33 cellular contexts compared by ENCODE assay signal in the genomic region with DNA sequence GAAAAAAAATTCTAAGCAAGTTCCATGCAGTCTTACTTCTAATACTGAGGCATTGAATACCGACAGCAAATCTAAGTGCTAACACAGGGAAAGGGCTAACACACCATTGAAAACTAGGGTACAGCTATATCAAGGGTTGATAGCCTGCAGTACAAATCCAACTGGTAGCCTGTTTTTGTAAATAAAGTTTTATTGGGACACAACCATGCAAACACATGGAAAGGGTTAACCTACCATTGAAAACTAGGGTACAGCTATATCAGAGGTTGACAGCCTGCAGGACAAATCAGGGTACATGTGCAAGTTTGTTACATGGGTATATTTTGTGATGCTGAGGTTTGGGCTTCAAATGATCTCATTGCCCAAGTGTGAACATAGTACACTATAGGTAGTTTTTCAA.
"Had no signal": no experiment of that assay in that cellular context is flagged by ENCODE, and none has a peak within 500 bp of the region (broad histone marks: within the 10 kb centered on the region; RNA-seq: fewer than 3 reads in every experiment).

No MANE protein-coding gene starts in this region.

- DNase-seq: activated effector memory CD4-positive, alpha-beta T cell treated with anti-CD3 and anti-CD28 coated beads, Interleukin-2, amount 50 U/mL, for 16 hours; activated effector memory CD4-positive, alpha-beta T cell treated with Interleukin-2 at 50 U/mL for 16 hours; activated gamma-delta T cell; activated gamma-delta T cell treated with Interleukin-2 at 50 U/mL for 16 hours; activated naive CD4-positive, alpha-beta T cell; activated naive CD4-positive, alpha-beta T cell treated with anti-CD3 and anti-CD28 coated beads for 36 hours; activated naive CD4-positive, alpha-beta T cell treated with anti-CD3 and anti-CD28 coated beads, Interleukin-2, amount 10 ng/mL, durations not matched to agents 7 days and 5 days; activated naive CD4-positive, alpha-beta T cell treated with anti-CD3 and anti-CD28 coated beads, Interleukin-2, amount 50 U/mL, for 16 hours; activated naive CD4-positive, alpha-beta T cell treated with Interleukin-2 at 50 U/mL for 16 hours; activated naive CD8-positive, alpha-beta T cell treated with anti-CD3 and anti-CD28 coated beads for 36 hours; activated naive CD8-positive, alpha-beta T cell treated with anti-CD3 and anti-CD28 coated beads, Interleukin-2, amount 10 ng/mL, durations not matched to agents 7 days and 5 days; activated naive CD8-positive, alpha-beta T cell treated with anti-CD3 and anti-CD28 coated beads, Interleukin-2, amount 50 U/mL, for 24 hours; activated T-cell treated with anti-CD3 and anti-CD28 coated beads, Interleukin-2, amount 50 U/mL, for 1 hour; activated T-cell treated with anti-CD3 and anti-CD28 coated beads, Interleukin-2, amount 50 U/mL, for 24 hours; activated T-cell treated with anti-CD3 and anti-CD28 coated beads, Interleukin-2, amount 50 U/mL, for 4 hours; activated T-cell treated with anti-CD3 and anti-CD28 coated beads, Interleukin-2, amount 50 U/mL, for 72 hours; adrenal gland; amniotic stem cell; amygdala; anterior cingulate cortex; aorta; body of pancreas; brain microvascular endothelial cell; caudate nucleus; central memory CD4-positive, alpha-beta T cell; cerebellar nuclear complex had no signal

- H3K36me3 ChIP-seq: adrenal gland, ascending aorta, brain microvascular endothelial cell, breast epithelium, cardiac muscle cell had no signal

- ATAC-seq: activated naive CD4-positive, alpha-beta T cell treated with anti-CD3 and anti-CD28 coated beads, Interleukin-2, amount 50 U/mL, for 72 hours; activated naive CD8-positive, alpha-beta T cell treated with anti-CD3 and anti-CD28 coated beads, Interleukin-2, amount 50 U/mL, for 24 hours; activated T-cell treated with anti-CD3 and anti-CD28 coated beads, Interleukin-2, amount 50 U/mL, for 4 hours; activated T-cell treated with anti-CD3 and anti-CD28 coated beads, Interleukin-2, amount 50 U/mL, for 72 hours; activated T-helper 17 cell treated with anti-CD3 and anti-CD28 coated beads, Interleukin-2, amount 50 U/mL, for 72 hours; body of pancreas had no signal

- H3K27me3 ChIP-seq: adrenal gland, ascending aorta, body of pancreas, brain microvascular endothelial cell, breast epithelium had no signal

- FAIRE-seq: astrocyte, bronchial epithelial cell had no signal

- H3K4me3 ChIP-seq: adrenal gland, ascending aorta, body of pancreas, breast epithelium, cardiac muscle cell had no signal

- H3K4me1 ChIP-seq: ascending aorta, body of pancreas, breast epithelium had no signal

- H3K27ac ChIP-seq: adrenal gland, ascending aorta, body of pancreas, brain microvascular endothelial cell, breast epithelium, cardiac muscle cell had no signal

- H3K9me3 ChIP-seq: adrenal gland, ascending aorta, body of pancreas, breast epithelium had no signal
